ENCODE assay signal across 1 cellular context in genomic region chr13:19181621-19182485, GRCh38.
TF ChIP-seq lines count a peak whose summit lies in the region.

Gene TUBA3C, minus strand, starts transcription at chr13:19181824. Its CDS starts 77 bp downstream, at chr13:19181747.

TF ChIP-seq in K562, 482 proteins besides CTCF, POLR2A, EP300 and RAD21:
- TF ChIP-seq TFAP4 (CRISPR knock-in tag; IDR thresholded peaks at IDR 0.05; ENCODE audit: borderline replicate concordance), result 0 out of 2 replicates have a peak, but pooled peaks have one; percentile 48
- TF ChIP-seq IFI16 (CRISPR knock-in tag; IDR thresholded peaks at IDR 0.05), result no peak
- TF ChIP-seq L3MBTL2 (IDR thresholded peaks at IDR 0.05), result peak; percentile 64
- peak; percentile 45; the same call in 1 of the 2 replicates for TF ChIP-seq NR2C2 (CRISPR knock-in tag; IDR thresholded peaks at IDR 0.05)
- peak; percentile 73 for TF ChIP-seq NR2C2 (tag; IDR thresholded peaks at IDR 0.05)
- peak; percentile 24; the same call in 1 of the 2 replicates for TF ChIP-seq NR2C1 (IDR thresholded peaks at IDR 0.05)
- no peak for TF ChIP-seq NR2C1 (tag; IDR thresholded peaks at IDR 0.05)
- peak; percentile 73 to 78 for TF ChIP-seq NRF1 (conservative IDR thresholded peaks at IDR 0.05 in 1 of 2, IDR thresholded peaks at IDR 0.05 in 1 of 2)
- TF ChIP-seq E2F8 (IDR thresholded peaks at IDR 0.05; ENCODE audit: low read depth, partially characterized antibody), result peak; percentile 62
- peak; percentile 74 for TF ChIP-seq E2F3 (CRISPR knock-in tag; IDR thresholded peaks at IDR 0.05)
- TF ChIP-seq CXXC5 (CRISPR knock-in tag; IDR thresholded peaks at IDR 0.05), result peak; percentile 25; the same call in 1 of the 2 replicates
- no peak for TF ChIP-seq CHD2 (IDR thresholded peaks at IDR 0.05; ENCODE audit: low read depth, low read length)
- TF ChIP-seq CBX8 (IDR thresholded peaks at IDR 0.05; ENCODE audit: borderline replicate concordance, extremely low read depth, low read depth, low read length, poor library complexity, severe bottlenecking), result no peak
- 0 out of 2 replicates have a peak, but pooled peaks have one; percentile 16 for TF ChIP-seq RBFOX2 (IDR thresholded peaks at IDR 0.05; ENCODE audit: low read depth, low read length)
- peak; percentile 65; the same call in 1 of the 2 replicates for TF ChIP-seq MGA (IDR thresholded peaks at IDR 0.05)
- TF ChIP-seq HDAC1 (IDR thresholded peaks at IDR 0.05), result no peak
- TF ChIP-seq FOS (IDR thresholded peaks at IDR 0.05; ENCODE audit: extremely low read depth, insufficient read length), result peak; percentile 17
TF ChIP-seq in K562: peak in this region for 11.
